ENCODE assay signal across 30 cellular contexts in the genomic region with DNA sequence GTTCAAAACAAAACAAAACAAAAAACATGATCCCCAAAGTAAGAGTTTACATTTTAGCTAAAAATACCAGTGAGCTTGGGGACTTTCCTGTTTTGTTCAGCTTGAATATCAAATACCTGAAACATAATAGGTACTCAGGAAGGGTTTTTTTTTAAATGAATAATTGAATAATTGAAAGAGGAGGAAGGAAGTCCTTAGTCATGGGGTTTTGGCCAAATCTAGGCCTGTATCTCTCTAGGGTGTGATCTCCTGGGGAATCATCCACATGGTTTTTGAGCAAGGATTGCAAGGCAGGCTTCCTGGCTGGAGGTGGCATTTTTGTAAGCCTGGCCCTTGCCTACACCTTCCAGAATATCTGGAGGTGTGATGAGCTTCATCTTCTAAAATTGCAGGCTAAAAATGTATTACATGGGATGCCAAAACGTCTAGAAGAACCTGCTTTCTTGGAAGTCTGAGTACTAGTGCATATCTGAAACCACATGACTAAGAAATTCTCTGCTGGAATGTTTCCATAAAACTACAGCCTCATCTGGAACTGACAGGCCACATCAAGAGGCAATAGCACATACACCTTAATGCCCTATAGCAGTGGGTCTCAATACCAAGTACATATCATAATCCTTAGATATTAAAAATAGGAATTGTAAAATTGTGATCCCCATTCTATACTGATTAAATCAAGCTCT. TPM values are rescaled to one million over a fixed set of nuclear protein-coding genes. Genes with fewer than 3 reads are reported as not detected.
"Had no signal": no experiment of that assay in that cellular context is flagged by ENCODE, and none has a peak within 500 bp of the region (broad histone marks: within the 10 kb centered on the region; RNA-seq: fewer than 3 reads in every experiment).

No MANE protein-coding gene starts in this region.

- H3K36me3 ChIP-seq: cardiac muscle cell had no signal

- H3K4me3 ChIP-seq: cardiac muscle cell had no signal

- ATAC-seq: activated CD8-positive, alpha-beta memory T cell treated with anti-CD3 and anti-CD28 coated beads, Interleukin-2, amount 10 ng/mL, durations not matched to agents 7 days and 5 days; activated naive CD8-positive, alpha-beta T cell treated with anti-CD3 and anti-CD28 coated beads, Interleukin-2, amount 50 U/mL, for 24 hours had no signal

- DNase-seq: activated B cell treated with CpG ODN at 0.5 μM for 24 hours; activated CD4-positive, alpha-beta memory T cell treated with anti-CD3 and anti-CD28 coated beads, Interleukin-2, amount 10 ng/mL, durations not matched to agents 7 days and 5 days; activated CD4-positive, alpha-beta T cell treated with anti-CD3 and anti-CD28 coated beads for 4 hours; activated CD4-positive, CD25-positive, alpha-beta regulatory T cell treated with anti-CD3 and anti-CD28 coated beads, Interleukin-2, amount 50 U/mL, for 72 hours; activated CD8-positive, alpha-beta memory T cell treated with anti-CD3 and anti-CD28 coated beads for 24 hours; activated CD8-positive, alpha-beta memory T cell treated with anti-CD3 and anti-CD28 coated beads, Interleukin-2, amount 10 ng/mL, durations not matched to agents 7 days and 5 days; activated gamma-delta T cell; activated naive CD4-positive, alpha-beta T cell treated with Interleukin-2 at 50 U/mL for 16 hours; activated naive CD8-positive, alpha-beta T cell treated with anti-CD3 and anti-CD28 coated beads, Interleukin-2, amount 50 U/mL, for 24 hours; activated T-cell treated with anti-CD3 and anti-CD28 coated beads, Interleukin-2, amount 50 U/mL, for 1 hour; NCI-H1092 treated with DMSO at 0.1 percent for 48 hours; NCI-H1417; NCI-H146; NCI-H1930; NCI-H2081 treated with DMSO at 0.1 percent for 48 hours; NCI-H510A; NCI-H526; NCI-H748 treated with DMSO at 0.1 percent for 48 hours; NK-92 treated with Interleukin-12 subunit alpha and Interleukin-12 subunit beta, amount 100 ng/mL, for 24 hours; OCI-M1; Right ventricle myocardium superior; SW 1271; T-helper 1 cell; T-helper 2 cell; T-helper 9 cell had no signal

- H3K27ac ChIP-seq: cardiac muscle cell, KMS-11, VCaP had no signal

- H3K27me3 ChIP-seq: cardiac muscle cell had no signal

- H3K9ac ChIP-seq: KMS-11 had no signal

- H3K4me2 ChIP-seq: KMS-11 had no signal

RNA-seq across cellular contexts. Expression of gene C9, which starts 10.4 kb away (rescaled TPM):
- total RNA-seq: activated B cell treated with CpG ODN at 0.5 μM for 24 hours; activated CD4-positive, alpha-beta memory T cell treated with anti-CD3 and anti-CD28 coated beads, Interleukin-2, amount 10 ng/mL, durations not matched to agents 7 days and 5 days; activated CD8-positive, alpha-beta memory T cell treated with anti-CD3 and anti-CD28 coated beads, Interleukin-2, amount 10 ng/mL, durations not matched to agents 7 days and 5 days; activated T-helper 2 cell treated with anti-CD3 and anti-CD28 coated beads, Interferon-gamma antibody, Interleukin-2, Interleukin-4, amounts not matched to agents 10 μg/mL and 5 μg/mL and 100 μg/mL, durations not matched to agents 14 hours and 24 hours and 36 hours; cardiac muscle cell; LHCN-M2; Right ventricle myocardium superior had no signal
- polyA plus RNA-seq: cardiac muscle cell had no signal
